Comparison of ENCODE assay signal across 24 cellular contexts in genomic region chr5:83396662-83397061, GRCh38.
"Had no signal": no experiment of that assay in that cellular context is flagged by ENCODE, and none has a peak within 500 bp of the region (broad histone marks: within the 10 kb centered on the region; RNA-seq: fewer than 3 reads in every experiment).

No MANE protein-coding gene starts in this region.

- ATAC-seq: effector memory CD8-positive, alpha-beta T cell; heart right ventricle; left colon; lower lobe of right lung; natural killer cell; psoas muscle; right cardiac atrium; stimulated activated memory B cell treated with anti-CD40 and anti-IgM and Interleukin-4, amounts not matched to agents 10 μg/mL and 1 μg/mL and 100 μg/mL, for 72 hours; stimulated activated naive CD8-positive, alpha-beta T cell treated with anti-CD3 and anti-CD28 coated beads, Interleukin-15, Interleukin-2, amounts not matched to agents 100 U/mL and 50 U/mL, for 24 hours had no signal

- H3K36me3 ChIP-seq: esophagus squamous epithelium, heart right ventricle, left ventricle myocardium inferior, lower lobe of right lung, ovary, sigmoid colon, spleen, tibial artery had no signal

- H3K27ac ChIP-seq: esophagus squamous epithelium, heart right ventricle, left ventricle myocardium inferior, lower lobe of right lung, ovary, psoas muscle, sigmoid colon, spleen, testis, tibial artery had no signal

- H3K27me3 ChIP-seq: esophagus squamous epithelium, heart right ventricle, ovary, sigmoid colon, spleen, testis, tibial artery had no signal

- DNase-seq: cortex of kidney; effector memory CD8-positive, alpha-beta T cell; esophagus squamous epithelium; foreskin melanocyte; glutamatergic neuron; heart right ventricle; hippocampal formation; left colon; left ventricle myocardium inferior; lower lobe of right lung; natural killer cell; occipital lobe; ovary; posterior cingulate gyrus; psoas muscle; right cardiac atrium; sigmoid colon; spleen; stimulated activated CD4-positive, alpha-beta T cell treated with anti-CD3 and anti-CD28 coated beads, Interleukin-4, amount 100 ng/mL, for 4 hours; stimulated activated naive CD8-positive, alpha-beta T cell treated with anti-CD3 and anti-CD28 coated beads, Interleukin-15, Interleukin-2, amounts not matched to agents 100 U/mL and 50 U/mL, for 24 hours; substantia nigra; testis; tibial artery had no signal

- H3K4me3 ChIP-seq: esophagus squamous epithelium, heart right ventricle, left ventricle myocardium inferior, lower lobe of right lung, ovary, psoas muscle, sigmoid colon, spleen, testis, tibial artery had no signal

- H3K9me3 ChIP-seq: esophagus squamous epithelium, heart right ventricle, left ventricle myocardium inferior, lower lobe of right lung, ovary, psoas muscle, sigmoid colon, spleen, testis, tibial artery had no signal

- H3K4me1 ChIP-seq: esophagus squamous epithelium, lower lobe of right lung, psoas muscle, sigmoid colon, testis, tibial artery had no signal
